ENCODE assay signal across 16 cellular contexts in genomic region chr16:48503779-48504178, GRCh38.
A peak's percentile ranks its signal among the peaks of the same experiment; 100 is the strongest.
DNase-seq lines count a peak whose midpoint lies in the region; ATAC-seq, FAIRE-seq and TF ChIP-seq lines count a peak whose summit lies in the region.
"Had no signal": no experiment of that assay in that cellular context is flagged by ENCODE, and none has a peak within 500 bp of the region (broad histone marks: within the 10 kb centered on the region; RNA-seq: fewer than 3 reads in every experiment).

No MANE protein-coding gene starts in this region.

- WGBS in IMR-90 (ENCODE audit: extremely low coverage in 2 of 2, insufficient read length in 1 of 2), 2 experiments, result no CpG with 5 or more reads among the region's 5 CpGs
- 40 to 51% methylated on average over 5 of the region's 5 CpGs for WGBS in lung, 2 donors

- H3K4me3 ChIP-seq in IMR-90 (ENCODE audit: insufficient read depth, low read depth, low read length) (no peak overlapping the region), choroid plexus epithelial cell (ENCODE audit: low read depth, low read length) (no peak overlapping the region), lung (no peak overlapping the region)
- H3K4me3 ChIP-seq: pancreas, stomach had no signal

- H2AK5ac ChIP-seq in IMR-90 (ENCODE audit: low read depth, low read length), result peak overlapping the region; percentile 81; the same call in 1 of the 2 replicates

- no peak overlapping the region for H3K14ac ChIP-seq in IMR-90 (replicated peaks; ENCODE audit: low read depth, low read length)

- H4K8ac ChIP-seq in IMR-90 (ENCODE audit: low read depth in 2 of 2, low read length in 2 of 2), result peak overlapping the region; percentile 17 to 52; a peak in 3 of 4 replicates

- ATAC-seq in IMR-90 (ENCODE audit: low read depth) (peak; percentile 61), lung (ENCODE audit: insufficient read depth, low FRiP score) (no peak), GM21390 (IDR thresholded peaks at IDR 0.05; ENCODE audit: unreplicated experiment) (no peak)
- ATAC-seq in activated CD4-positive, CD25-positive, alpha-beta regulatory T cell treated with anti-CD3 and anti-CD28 coated beads, Interleukin-2, amount 50 U/mL, for 24 hours, result no peak
- ATAC-seq: pancreas had no signal

- H3K4me2 ChIP-seq in IMR-90 (ENCODE audit: low read depth, low read length), result peak overlapping the region; percentile 48; the same call in 1 of the 2 replicates

- H3K27me3 Mint-ChIP-seq in type B pancreatic cell, result no peaks in the 10 kb centered on the region

- H3K36me3 Mint-ChIP-seq in type B pancreatic cell, result no peaks in the 10 kb centered on the region

- no peaks in the 10 kb centered on the region for H4K20me1 ChIP-seq in IMR-90 (ENCODE audit: insufficient read depth, low read length)

- in situ Hi-C loops in IMR-90 (cut with MboI; ENCODE audit: low sequenced_read_pairs), result no loop called here

- no peak overlapping the region for H3K9ac ChIP-seq in IMR-90 (ENCODE audit: low read depth, low read length)

- peaks cover 3% of the 10 kb centered on the region for H3K9me3 Mint-ChIP-seq in type B pancreatic cell
- H3K9me3 Mint-ChIP-seq: activated T-helper 1 cell treated with anti-CD3 and anti-CD28 coated beads, Interleukin-12 subunit alpha, Interleukin-12 subunit beta, Interleukin-2, Interleukin-4 antibody, amounts not matched to agents 30 ng/mL and 10 ng/mL and 1 ng/mL, durations not matched to agents 14 hours and 24 hours and 36 hours had no signal

- peak overlapping the region; percentile 42 for H3K27ac Mint-ChIP-seq in type B pancreatic cell

- H3K27ac ChIP-seq in IMR-90 (ENCODE audit: insufficient read depth, low read length), result peak overlapping the region; percentile 45; the same call in 1 of the 2 replicates
- H3K27ac ChIP-seq in lung (ENCODE audit: low read depth in 1 of 2, low read length in 1 of 2), result no peak overlapping the region
- H3K27ac ChIP-seq: pancreas, stomach had no signal

- H3K4me1 ChIP-seq in IMR-90 (ENCODE audit: control insufficient read depth, insufficient read depth, low read length), result peaks cover 23% of the 10 kb centered on the region
- H3K4me1 ChIP-seq in lung (ENCODE audit: control insufficient read depth in 2 of 2, insufficient read depth in 2 of 2, low read length in 2 of 2), result peaks cover 0 to 6% of the 10 kb centered on the region in 2 donors

- peaks cover 8% of the 10 kb centered on the region for H3K9me3 ChIP-seq in IMR-90 (ENCODE audit: control insufficient read depth, insufficient read depth, low read length)
- H3K9me3 ChIP-seq in lung (ENCODE audit: control insufficient read depth in 2 of 2, insufficient read depth in 1 of 2, low read length in 1 of 2), result no peaks in the 10 kb centered on the region
- H3K9me3 ChIP-seq: pancreas had no signal

- peaks cover 21% of the 10 kb centered on the region; the same call in 1 of the 2 replicates for H3K9me1 ChIP-seq in IMR-90 (ENCODE audit: insufficient read depth, low read length)

- peaks cover 23% of the 10 kb centered on the region for H3K4me1 Mint-ChIP-seq in type B pancreatic cell (ENCODE audit: unreplicated experiment)

- H3K79me1 ChIP-seq in IMR-90 (ENCODE audit: low read depth in 1 of 2, low read length in 2 of 2), result no peaks in the 10 kb centered on the region

- peak overlapping the region; percentile 93 for H3K18ac ChIP-seq in IMR-90 (ENCODE audit: low read depth, low read length)

- FAIRE-seq in urothelium cell line (lab: Jason Lieb, UNC), result no peak
- FAIRE-seq: D721Med, frontal cortex, pancreas had no signal

- no peak for TF ChIP-seq RAD21 in IMR-90 (IDR thresholded peaks at IDR 0.05; ENCODE audit: low read length)

- no peak overlapping the region for H3K23ac ChIP-seq in IMR-90 (ENCODE audit: low read depth, low read length)

- no peak overlapping the region for H2BK5ac ChIP-seq in IMR-90 (ENCODE audit: low read depth, low read length, poor library complexity, severe bottlenecking)

- H2BK15ac ChIP-seq in IMR-90 (ENCODE audit: low read depth, low read length), result peak overlapping the region; percentile 92; the same call in 1 of the 3 replicates

- H3K56ac ChIP-seq in IMR-90 (ENCODE audit: extremely low read depth, insufficient read depth, low read length), result no peak overlapping the region

- H2BK20ac ChIP-seq in IMR-90 (ENCODE audit: low read depth, low read length), result peak overlapping the region; percentile 84

- H3K36me3 ChIP-seq in IMR-90 (ENCODE audit: control insufficient read depth, insufficient read depth, low read length) (no peaks in the 10 kb centered on the region), lung (ENCODE audit: control insufficient read depth in 2 of 2, insufficient read depth in 2 of 2, low read length in 2 of 2) (no peaks in the 10 kb centered on the region)
- H3K36me3 ChIP-seq: pancreas, stomach had no signal

- dilution Hi-C loops in IMR-90 (cut with HindIII; ENCODE audit: low sequenced_read_pairs, unreplicated experiment), result no loop called here

- peak overlapping the region; percentile 47; the same call in 1 of the 2 replicates for H4K91ac ChIP-seq in IMR-90 (ENCODE audit: insufficient read depth, low read depth, low read length)

- peak overlapping the region; percentile 82 for H2BK120ac ChIP-seq in IMR-90 (ENCODE audit: low read depth, low read length)

- no peak for TF ChIP-seq POLR2A in IMR-90 (IDR thresholded peaks at IDR 0.05; ENCODE audit: low read depth, low read length)

- CTCF ChIA-PET in IMR-90 (lab: Yijun Ruan, JAX), result no interaction called here

- no peak for TF ChIP-seq CTCF in IMR-90 (conservative IDR thresholded peaks at IDR 0.05; ENCODE audit: low read depth, low read length)
- TF ChIP-seq CTCF in choroid plexus epithelial cell (conservative IDR thresholded peaks at IDR 0.05; ENCODE audit: low read depth, low read length), result no peak
- no peak for TF ChIP-seq CTCF in lung (IDR thresholded peaks at IDR 0.05; ENCODE audit: control extremely low read depth, extremely low read depth)
- TF ChIP-seq CTCF in type B pancreatic cell (conservative IDR thresholded peaks at IDR 0.05), result no peak

- POLR2A ChIA-PET in IMR-90 (lab: Charles Lee; ENCODE audit: unreplicated experiment), result no interaction called here

- peak overlapping the region; percentile 88 for H3K4ac ChIP-seq in IMR-90 (ENCODE audit: low read depth, low read length)

- BruUV-seq in IMR-90 (replicated peaks; lab: Mats Ljungman, UMichigan), result no TSS peak

- peak overlapping the region; percentile 16 for H2AFZ ChIP-seq in IMR-90 (replicated peaks; ENCODE audit: low read length, poor library complexity)

- intact Hi-C loops in IMR-90 (cut with micrococcal nuclease), result loop anchor here (5.0 kb wide), 1 partner anchor 121 kb away; no protein-coding TSS in a partner anchor

- peak overlapping the region; percentile 79 for H4K5ac ChIP-seq in IMR-90 (ENCODE audit: low read depth, low read length)

- no peaks in the 10 kb centered on the region for H3K27me3 ChIP-seq in IMR-90 (ENCODE audit: control insufficient read depth, insufficient read depth, low read length)
- no peaks in the 10 kb centered on the region for H3K27me3 ChIP-seq in lung (ENCODE audit: control insufficient read depth, insufficient read depth)
- H3K27me3 ChIP-seq: pancreas, stomach had no signal

- DNase-seq in IMR-90, result peak; percentile 89
- DNase-seq in choroid plexus epithelial cell (ENCODE audit: low read depth), result peak; percentile 93
- peak; percentile 38 for DNase-seq in lung (ENCODE audit: low spot score)
- no peak for DNase-seq in type B pancreatic cell (ENCODE audit: extremely low spot score, unreplicated experiment)
- DNase-seq in activated effector memory CD4-positive, alpha-beta T cell treated with Interleukin-2 at 50 U/mL for 16 hours, result no peak
- DNase-seq in urothelium cell line (ENCODE audit: low spot score), result no peak
- DNase-seq: activated CD4-positive, CD25-positive, alpha-beta regulatory T cell treated with anti-CD3 and anti-CD28 coated beads, Interleukin-2, amount 50 U/mL, for 72 hours; NCI-H2227 treated with DMSO at 0.1 percent for 48 hours; RPMI8226; stomach had no signal

- peak overlapping the region; percentile 43 for H2AK9ac ChIP-seq in IMR-90 (replicated peaks; ENCODE audit: low read depth, low read length, poor library complexity)

- no peak overlapping the region for H3K4me3 Mint-ChIP-seq in type B pancreatic cell
- H3K4me3 Mint-ChIP-seq: activated T-helper 1 cell treated with anti-CD3 and anti-CD28 coated beads, Interleukin-12 subunit alpha, Interleukin-12 subunit beta, Interleukin-2, Interleukin-4 antibody, amounts not matched to agents 30 ng/mL and 10 ng/mL and 1 ng/mL, durations not matched to agents 14 hours and 24 hours and 36 hours had no signal

TF ChIP-seq in IMR-90, 13 proteins besides CTCF, POLR2A, EP300 and RAD21 (continues in another document):
- TF ChIP-seq ELK1 (IDR thresholded peaks at IDR 0.05; ENCODE audit: borderline replicate concordance, low read depth, low read length) (no peak), MAZ (IDR thresholded peaks at IDR 0.05; ENCODE audit: borderline replicate concordance, low read depth, low read length) (no peak), MXI1 (IDR thresholded peaks at IDR 0.05; ENCODE audit: borderline replicate concordance, low read depth, low read length) (no peak), CEBPB (IDR thresholded peaks at IDR 0.05; ENCODE audit: low read depth, low read length) (no peak), NFE2L2 (IDR thresholded peaks at IDR 0.05; ENCODE audit: low read depth, low read length) (no peak), BHLHE40 (IDR thresholded peaks at IDR 0.05; ENCODE audit: low read depth, low read length) (no peak), FOS (IDR thresholded peaks at IDR 0.05; ENCODE audit: low read depth, low read length) (no peak), RFX5 (IDR thresholded peaks at IDR 0.05; ENCODE audit: low read depth, low read length) (no peak), SMC3 (IDR thresholded peaks at IDR 0.05; ENCODE audit: low read depth, low read length) (no peak), MAFK (IDR thresholded peaks at IDR 0.05; ENCODE audit: low read depth, low read length) (no peak), CHD1 (IDR thresholded peaks at IDR 0.05; ENCODE audit: low read depth, low read length) (no peak)
- TF ChIP-seq, protein P1, sequence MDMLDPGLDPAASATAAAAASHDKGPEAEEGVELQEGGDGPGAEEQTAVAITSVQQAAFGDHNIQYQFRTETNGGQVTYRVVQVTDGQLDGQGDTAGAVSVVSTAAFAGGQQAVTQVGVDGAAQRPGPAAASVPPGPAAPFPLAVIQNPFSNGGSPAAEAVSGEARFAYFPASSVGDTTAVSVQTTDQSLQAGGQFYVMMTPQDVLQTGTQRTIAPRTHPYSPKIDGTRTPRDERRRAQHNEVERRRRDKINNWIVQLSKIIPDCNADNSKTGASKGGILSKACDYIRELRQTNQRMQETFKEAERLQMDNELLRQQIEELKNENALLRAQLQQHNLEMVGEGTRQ (IDR thresholded peaks at IDR 0.05; ENCODE audit: low read depth, low read length), result no peak

Comparison
In these comparisons a context has a peak if more than half of its experiments do, and no peak if none do; other contexts are left out.
1. DNase-seq: peak in IMR-90 (single experiment), choroid plexus epithelial cell (single experiment) and lung (single experiment); none in type B pancreatic cell (single experiment), activated effector memory CD4-positive, alpha-beta T cell treated with Interleukin-2 at 50 U/mL for 16 hours (single experiment) and urothelium cell line (single experiment).